ENCODE assay signal across 3 cellular contexts in the genomic region with DNA sequence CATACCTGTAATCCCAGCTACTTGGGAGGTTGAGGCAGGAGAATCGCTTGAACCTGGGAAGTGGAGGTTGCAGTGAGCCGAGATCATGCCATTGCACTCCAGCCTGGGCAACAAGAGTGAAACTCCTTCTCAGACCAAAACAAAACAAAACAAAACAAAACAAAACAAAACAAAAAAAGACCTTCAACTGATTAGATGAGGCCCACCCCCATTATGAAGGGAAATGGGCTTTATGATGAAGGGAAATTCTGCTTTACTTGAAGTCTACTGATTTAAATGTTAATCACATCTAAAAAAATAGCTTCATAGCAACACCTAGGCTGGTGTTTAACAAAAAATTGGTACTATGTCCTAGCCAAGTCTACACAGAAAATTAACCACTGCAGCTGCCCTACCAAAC. TPM values are rescaled to one million over a fixed set of nuclear protein-coding genes. Genes with fewer than 3 reads are reported as not detected.
"Had no signal": no experiment of that assay in that cellular context is flagged by ENCODE, and none has a peak within 500 bp of the region (broad histone marks: within the 10 kb centered on the region; RNA-seq: fewer than 3 reads in every experiment).

No MANE protein-coding gene starts in this region.

RNA-seq across cellular contexts. Expression of a gene that starts 25.2 kb away (rescaled TPM):
- total RNA-seq: PC-3, PC-9, SJCRH30 had no signal
